Comparison of ENCODE assay signal across 1 cellular context in genomic region chr18:12702221-12703095, GRCh38.
TF ChIP-seq lines count a peak whose summit lies in the region.

Gene CEP76, minus strand, starts transcription at chr18:12702723. Its CDS starts 175 bp downstream, at chr18:12702548.
Gene PSMG2, plus strand, starts transcription at chr18:12703042. Its CDS starts 66 bp downstream, at chr18:12703108.

TF ChIP-seq in K562, 482 proteins besides CTCF, POLR2A, EP300 and RAD21 (continued from another document and continues in another):
- TF ChIP-seq ZNF639 (CRISPR knock-in tag; conservative IDR thresholded peaks at IDR 0.05 in 1 of 2, IDR thresholded peaks at IDR 0.05 in 1 of 2) (peak; percentile 19 to 69; a peak in 1 of 4 replicates), CBFA2T2 (conservative IDR thresholded peaks at IDR 0.05) (no peak), U2AF1 (optimal IDR thresholded peaks at IDR 0.05; ENCODE audit: low read depth, low read length) (peak; percentile 97), TEAD2 (tag; IDR thresholded peaks at IDR 0.05) (no peak), POLR2G (IDR thresholded peaks at IDR 0.05; ENCODE audit: low read depth, low read length) (peak; percentile 99), POLR2AphosphoS5 (IDR thresholded peaks at IDR 0.05; ENCODE audit: control insufficient read depth, insufficient read depth, low read depth, low read length) (peak; percentile 62), CBX1 (IDR thresholded peaks at IDR 0.05; ENCODE audit: low read depth) (0 out of 2 replicates have a peak, but pooled peaks have one; percentile 44), ZBTB17 (CRISPR knock-in tag; IDR thresholded peaks at IDR 0.05) (0 out of 2 replicates have a peak, but pooled peaks have one; percentile 44), U2AF2 (optimal IDR thresholded peaks at IDR 0.05; ENCODE audit: low read depth, low read length) (no peak), MCM7 (IDR thresholded peaks at IDR 0.05) (0 out of 4 replicates have a peak, but pooled peaks of 1 of the 2 experiments have one; percentile 19), HNRNPLL (IDR thresholded peaks at IDR 0.05; ENCODE audit: low read depth, low read length, poor library complexity, severe bottlenecking) (peak; percentile 92), DIDO1 (tag; IDR thresholded peaks at IDR 0.05; ENCODE audit: low read depth) (peak; percentile 87), ZSCAN29 (IDR thresholded peaks at IDR 0.05) (peak; percentile 31; the same call in 1 of the 2 replicates), RBM22 (IDR thresholded peaks at IDR 0.05; ENCODE audit: low read depth, low read length, poor library complexity, severe bottlenecking) (peak; percentile 61), PURB (CRISPR knock-in tag; IDR thresholded peaks at IDR 0.05; ENCODE audit: low read depth) (no peak), MTA1 (IDR thresholded peaks at IDR 0.05; ENCODE audit: borderline replicate concordance) (peak; percentile 95), HOMEZ (CRISPR knock-in tag; IDR thresholded peaks at IDR 0.05) (no peak), SUPT5H (IDR thresholded peaks at IDR 0.05) (peak; percentile 87), NR2C1 (IDR thresholded peaks at IDR 0.05) (no peak), NR2C1 (tag; IDR thresholded peaks at IDR 0.05) (peak; percentile 69), E2F3 (CRISPR knock-in tag; IDR thresholded peaks at IDR 0.05) (peak; percentile 88), TAF7 (tag; IDR thresholded peaks at IDR 0.05) (peak; percentile 69), NFIC (IDR thresholded peaks at IDR 0.05) (peak; percentile 20), SIN3B (IDR thresholded peaks at IDR 0.05; ENCODE audit: low read depth) (peak; percentile 89), MBD2 (IDR thresholded peaks at IDR 0.05; ENCODE audit: borderline replicate concordance, low read depth) (peak; percentile 68), ZNF354B (CRISPR knock-in tag; IDR thresholded peaks at IDR 0.05) (no peak), NKRF (IDR thresholded peaks at IDR 0.05; ENCODE audit: borderline replicate concordance) (peak; percentile 39; the same call in 1 of the 2 replicates), HMGXB4 (CRISPR knock-in tag; IDR thresholded peaks at IDR 0.05) (0 out of 2 replicates have a peak, but pooled peaks have one; percentile 30), TAF9B (IDR thresholded peaks at IDR 0.05; ENCODE audit: partially characterized antibody) (peak; percentile 84), NFRKB (IDR thresholded peaks at IDR 0.05; ENCODE audit: low read depth) (peak; percentile 27; the same call in 1 of the 2 replicates), JUND (IDR thresholded peaks at IDR 0.05; ENCODE audit: borderline replicate concordance, low read depth, low read length) (peak; percentile 28), JUND (tag; IDR thresholded peaks at IDR 0.05; ENCODE audit: borderline replicate concordance, low read depth, low read length) (no peak), HMGN3 (IDR thresholded peaks at IDR 0.05; ENCODE audit: borderline replicate concordance, extremely low read depth, insufficient read length, low read depth, low read length) (peak; percentile 47), FOXO4 (CRISPR knock-in tag; IDR thresholded peaks at IDR 0.05) (no peak), CREB3L1 (IDR thresholded peaks at IDR 0.05; ENCODE audit: borderline replicate concordance, low read depth) (peak; percentile 78)
- TF ChIP-seq, protein P1, sequence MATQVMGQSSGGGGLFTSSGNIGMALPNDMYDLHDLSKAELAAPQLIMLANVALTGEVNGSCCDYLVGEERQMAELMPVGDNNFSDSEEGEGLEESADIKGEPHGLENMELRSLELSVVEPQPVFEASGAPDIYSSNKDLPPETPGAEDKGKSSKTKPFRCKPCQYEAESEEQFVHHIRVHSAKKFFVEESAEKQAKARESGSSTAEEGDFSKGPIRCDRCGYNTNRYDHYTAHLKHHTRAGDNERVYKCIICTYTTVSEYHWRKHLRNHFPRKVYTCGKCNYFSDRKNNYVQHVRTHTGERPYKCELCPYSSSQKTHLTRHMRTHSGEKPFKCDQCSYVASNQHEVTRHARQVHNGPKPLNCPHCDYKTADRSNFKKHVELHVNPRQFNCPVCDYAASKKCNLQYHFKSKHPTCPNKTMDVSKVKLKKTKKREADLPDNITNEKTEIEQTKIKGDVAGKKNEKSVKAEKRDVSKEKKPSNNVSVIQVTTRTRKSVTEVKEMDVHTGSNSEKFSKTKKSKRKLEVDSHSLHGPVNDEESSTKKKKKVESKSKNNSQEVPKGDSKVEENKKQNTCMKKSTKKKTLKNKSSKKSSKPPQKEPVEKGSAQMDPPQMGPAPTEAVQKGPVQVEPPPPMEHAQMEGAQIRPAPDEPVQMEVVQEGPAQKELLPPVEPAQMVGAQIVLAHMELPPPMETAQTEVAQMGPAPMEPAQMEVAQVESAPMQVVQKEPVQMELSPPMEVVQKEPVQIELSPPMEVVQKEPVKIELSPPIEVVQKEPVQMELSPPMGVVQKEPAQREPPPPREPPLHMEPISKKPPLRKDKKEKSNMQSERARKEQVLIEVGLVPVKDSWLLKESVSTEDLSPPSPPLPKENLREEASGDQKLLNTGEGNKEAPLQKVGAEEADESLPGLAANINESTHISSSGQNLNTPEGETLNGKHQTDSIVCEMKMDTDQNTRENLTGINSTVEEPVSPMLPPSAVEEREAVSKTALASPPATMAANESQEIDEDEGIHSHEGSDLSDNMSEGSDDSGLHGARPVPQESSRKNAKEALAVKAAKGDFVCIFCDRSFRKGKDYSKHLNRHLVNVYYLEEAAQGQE (CRISPR knock-in tag; IDR thresholded peaks at IDR 0.05; ENCODE audit: low read depth), result 0 out of 2 replicates have a peak, but pooled peaks have one; percentile 37
- TF ChIP-seq, protein P2, sequence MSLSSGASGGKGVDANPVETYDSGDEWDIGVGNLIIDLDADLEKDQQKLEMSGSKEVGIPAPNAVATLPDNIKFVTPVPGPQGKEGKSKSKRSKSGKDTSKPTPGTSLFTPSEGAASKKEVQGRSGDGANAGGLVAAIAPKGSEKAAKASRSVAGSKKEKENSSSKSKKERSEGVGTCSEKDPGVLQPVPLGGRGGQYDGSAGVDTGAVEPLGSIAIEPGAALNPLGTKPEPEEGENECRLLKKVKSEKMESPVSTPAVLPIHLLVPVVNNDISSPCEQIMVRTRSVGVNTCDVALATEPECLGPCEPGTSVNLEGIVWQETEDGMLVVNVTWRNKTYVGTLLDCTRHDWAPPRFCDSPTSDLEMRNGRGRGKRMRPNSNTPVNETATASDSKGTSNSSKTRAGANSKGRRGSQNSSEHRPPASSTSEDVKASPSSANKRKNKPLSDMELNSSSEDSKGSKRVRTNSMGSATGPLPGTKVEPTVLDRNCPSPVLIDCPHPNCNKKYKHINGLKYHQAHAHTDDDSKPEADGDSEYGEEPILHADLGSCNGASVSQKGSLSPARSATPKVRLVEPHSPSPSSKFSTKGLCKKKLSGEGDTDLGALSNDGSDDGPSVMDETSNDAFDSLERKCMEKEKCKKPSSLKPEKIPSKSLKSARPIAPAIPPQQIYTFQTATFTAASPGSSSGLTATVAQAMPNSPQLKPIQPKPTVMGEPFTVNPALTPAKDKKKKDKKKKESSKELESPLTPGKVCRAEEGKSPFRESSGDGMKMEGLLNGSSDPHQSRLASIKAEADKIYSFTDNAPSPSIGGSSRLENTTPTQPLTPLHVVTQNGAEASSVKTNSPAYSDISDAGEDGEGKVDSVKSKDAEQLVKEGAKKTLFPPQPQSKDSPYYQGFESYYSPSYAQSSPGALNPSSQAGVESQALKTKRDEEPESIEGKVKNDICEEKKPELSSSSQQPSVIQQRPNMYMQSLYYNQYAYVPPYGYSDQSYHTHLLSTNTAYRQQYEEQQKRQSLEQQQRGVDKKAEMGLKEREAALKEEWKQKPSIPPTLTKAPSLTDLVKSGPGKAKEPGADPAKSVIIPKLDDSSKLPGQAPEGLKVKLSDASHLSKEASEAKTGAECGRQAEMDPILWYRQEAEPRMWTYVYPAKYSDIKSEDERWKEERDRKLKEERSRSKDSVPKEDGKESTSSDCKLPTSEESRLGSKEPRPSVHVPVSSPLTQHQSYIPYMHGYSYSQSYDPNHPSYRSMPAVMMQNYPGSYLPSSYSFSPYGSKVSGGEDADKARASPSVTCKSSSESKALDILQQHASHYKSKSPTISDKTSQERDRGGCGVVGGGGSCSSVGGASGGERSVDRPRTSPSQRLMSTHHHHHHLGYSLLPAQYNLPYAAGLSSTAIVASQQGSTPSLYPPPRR (CRISPR knock-in tag; IDR thresholded peaks at IDR 0.05; ENCODE audit: borderline replicate concordance), result no peak
- TF ChIP-seq, protein P3, sequence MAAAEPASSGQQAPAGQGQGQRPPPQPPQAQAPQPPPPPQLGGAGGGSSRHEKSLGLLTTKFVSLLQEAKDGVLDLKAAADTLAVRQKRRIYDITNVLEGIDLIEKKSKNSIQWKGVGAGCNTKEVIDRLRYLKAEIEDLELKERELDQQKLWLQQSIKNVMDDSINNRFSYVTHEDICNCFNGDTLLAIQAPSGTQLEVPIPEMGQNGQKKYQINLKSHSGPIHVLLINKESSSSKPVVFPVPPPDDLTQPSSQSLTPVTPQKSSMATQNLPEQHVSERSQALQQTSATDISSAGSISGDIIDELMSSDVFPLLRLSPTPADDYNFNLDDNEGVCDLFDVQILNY (CRISPR knock-in tag; IDR thresholded peaks at IDR 0.05), result 0 out of 2 replicates have a peak, but pooled peaks have one; percentile 61
- TF ChIP-seq, protein P4, sequence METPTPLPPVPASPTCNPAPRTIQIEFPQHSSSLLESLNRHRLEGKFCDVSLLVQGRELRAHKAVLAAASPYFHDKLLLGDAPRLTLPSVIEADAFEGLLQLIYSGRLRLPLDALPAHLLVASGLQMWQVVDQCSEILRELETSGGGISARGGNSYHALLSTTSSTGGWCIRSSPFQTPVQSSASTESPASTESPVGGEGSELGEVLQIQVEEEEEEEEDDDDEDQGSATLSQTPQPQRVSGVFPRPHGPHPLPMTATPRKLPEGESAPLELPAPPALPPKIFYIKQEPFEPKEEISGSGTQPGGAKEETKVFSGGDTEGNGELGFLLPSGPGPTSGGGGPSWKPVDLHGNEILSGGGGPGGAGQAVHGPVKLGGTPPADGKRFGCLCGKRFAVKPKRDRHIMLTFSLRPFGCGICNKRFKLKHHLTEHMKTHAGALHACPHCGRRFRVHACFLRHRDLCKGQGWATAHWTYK (CRISPR knock-in tag; IDR thresholded peaks at IDR 0.05), result 0 out of 2 replicates have a peak, but pooled peaks have one; percentile 58
